In genomic region chr2:142425551-142425950, GRCh38 we compare ENCODE assay signal across 22 cellular contexts.
"Had no signal": no experiment of that assay in that cellular context is flagged by ENCODE, and none has a peak within 500 bp of the region (broad histone marks: within the 10 kb centered on the region; RNA-seq: fewer than 3 reads in every experiment).

No MANE protein-coding gene starts in this region.

- ATAC-seq: activated CD4-positive, alpha-beta T cell treated with anti-CD3 and anti-CD28 coated beads for 36 hours; activated T-helper 17 cell treated with anti-CD3 and anti-CD28 coated beads, Interleukin-2, amount 50 U/mL, for 72 hours; K562 had no signal

- H3K27me3 ChIP-seq: brain microvascular endothelial cell, cardiac muscle cell, Peyer's patch, SJCRH30 had no signal

- FAIRE-seq: K562 had no signal

- H3K4me1 ChIP-seq: Peyer's patch, SJCRH30 had no signal

- H3K4me3 ChIP-seq: cardiac muscle cell, K562, Peyer's patch, SJCRH30 had no signal

- H3K36me3 ChIP-seq: brain microvascular endothelial cell, cardiac muscle cell, Peyer's patch, SJCRH30 had no signal

- H3K9me3 ChIP-seq: Peyer's patch, SJCRH30 had no signal

- DNase-seq: activated CD4-positive, alpha-beta memory T cell treated with anti-CD3 and anti-CD28 coated beads, Interleukin-2, amount 10 ng/mL, durations not matched to agents 7 days and 5 days; activated CD4-positive, alpha-beta T cell treated with anti-CD3 and anti-CD28 coated beads for 36 hours; activated CD4-positive, alpha-beta T cell treated with anti-CD3 and anti-CD28 coated beads, Interleukin-2, amount 50 U/mL, for 1 hour; activated gamma-delta T cell; activated naive CD4-positive, alpha-beta T cell treated with anti-CD3 and anti-CD28 coated beads for 36 hours; activated T-cell treated with anti-CD3 and anti-CD28 coated beads for 4 hours; activated T-cell treated with anti-CD3 and anti-CD28 coated beads, Interleukin-2, amount 50 U/mL, for 48 hours; brain microvascular endothelial cell; Karpas-422; NCI-H1105 treated with DMSO at 0.1 percent for 48 hours; NCI-H1436 treated with DMSO at 0.1 percent for 48 hours; NCI-H187; NCI-H2107; NCI-H510A treated with DMSO at 0.1 percent for 48 hours; NCI-H774; Peyer's patch; Right ventricle myocardium superior; SJCRH30 had no signal

- H3K27ac ChIP-seq: brain microvascular endothelial cell, cardiac muscle cell, Peyer's patch, RWPE1, SJCRH30 had no signal
